Comparison of ENCODE assay signal across 1 cellular context in genomic region chr6:28218312-28219248, GRCh38.
A peak's percentile ranks its signal among the peaks of the same experiment; 100 is the strongest.
TF ChIP-seq lines count a peak whose summit lies in the region.

No MANE protein-coding gene starts in this region.

TF ChIP-seq in HepG2, 621 proteins besides CTCF, POLR2A, EP300 and RAD21 (continued from another document):
- TF ChIP-seq CBX5 (CRISPR knock-in tag; IDR thresholded peaks at IDR 0.05; ENCODE audit: borderline replicate concordance) (no peak; the same call in 1 of the 2 replicates), ELK4 (CRISPR knock-in tag; IDR thresholded peaks at IDR 0.05; ENCODE audit: borderline replicate concordance) (no peak), ZNF281 (CRISPR knock-in tag; IDR thresholded peaks at IDR 0.05; ENCODE audit: borderline replicate concordance) (peak; percentile 34; the same call in 1 of the 2 replicates), EZH2 (conservative IDR thresholded peaks at IDR 0.05; ENCODE audit: low read depth, low read length) (no peak), ATF7-NPFF (CRISPR knock-in tag; IDR thresholded peaks at IDR 0.05; ENCODE audit: low read depth) (no peak; the same call in 1 of the 2 replicates), SRF (IDR thresholded peaks at IDR 0.05; ENCODE audit: low read depth, low read length) (no peak), SYNCRIP (IDR thresholded peaks at IDR 0.05; ENCODE audit: insufficient read depth, low read depth, low read length) (no peak), MYNN (CRISPR knock-in tag; IDR thresholded peaks at IDR 0.05; ENCODE audit: low read depth) (no peak), NFIC (IDR thresholded peaks at IDR 0.05; ENCODE audit: low read length) (0 out of 2 replicates have a peak, but pooled peaks have one; percentile 49), NONO (IDR thresholded peaks at IDR 0.05) (no peak), NONO (CRISPR knock-in tag; conservative IDR thresholded peaks at IDR 0.05) (0 out of 2 replicates have a peak, but pooled peaks have one; percentile 47), HOXA7 (CRISPR knock-in tag; IDR thresholded peaks at IDR 0.05) (no peak), SSRP1 (CRISPR knock-in tag; IDR thresholded peaks at IDR 0.05) (no peak; the same call in 1 of the 2 replicates), THAP8 (CRISPR knock-in tag; IDR thresholded peaks at IDR 0.05; ENCODE audit: borderline replicate concordance) (0 out of 2 replicates have a peak, but pooled peaks have one; percentile 23), ETV6 (CRISPR knock-in tag; conservative IDR thresholded peaks at IDR 0.05) (peak; percentile 62; the same call in 1 of the 2 replicates), PHB2 (IDR thresholded peaks at IDR 0.05; ENCODE audit: partially characterized antibody) (no peak), THAP7 (CRISPR knock-in tag; IDR thresholded peaks at IDR 0.05) (no peak), HMGXB4 (CRISPR knock-in tag; IDR thresholded peaks at IDR 0.05; ENCODE audit: borderline replicate concordance in 1 of 2, low read depth in 1 of 2) (peak; percentile 57 to 83), ZKSCAN1 (IDR thresholded peaks at IDR 0.05; ENCODE audit: low read length) (no peak)
- TF ChIP-seq, protein P1, sequence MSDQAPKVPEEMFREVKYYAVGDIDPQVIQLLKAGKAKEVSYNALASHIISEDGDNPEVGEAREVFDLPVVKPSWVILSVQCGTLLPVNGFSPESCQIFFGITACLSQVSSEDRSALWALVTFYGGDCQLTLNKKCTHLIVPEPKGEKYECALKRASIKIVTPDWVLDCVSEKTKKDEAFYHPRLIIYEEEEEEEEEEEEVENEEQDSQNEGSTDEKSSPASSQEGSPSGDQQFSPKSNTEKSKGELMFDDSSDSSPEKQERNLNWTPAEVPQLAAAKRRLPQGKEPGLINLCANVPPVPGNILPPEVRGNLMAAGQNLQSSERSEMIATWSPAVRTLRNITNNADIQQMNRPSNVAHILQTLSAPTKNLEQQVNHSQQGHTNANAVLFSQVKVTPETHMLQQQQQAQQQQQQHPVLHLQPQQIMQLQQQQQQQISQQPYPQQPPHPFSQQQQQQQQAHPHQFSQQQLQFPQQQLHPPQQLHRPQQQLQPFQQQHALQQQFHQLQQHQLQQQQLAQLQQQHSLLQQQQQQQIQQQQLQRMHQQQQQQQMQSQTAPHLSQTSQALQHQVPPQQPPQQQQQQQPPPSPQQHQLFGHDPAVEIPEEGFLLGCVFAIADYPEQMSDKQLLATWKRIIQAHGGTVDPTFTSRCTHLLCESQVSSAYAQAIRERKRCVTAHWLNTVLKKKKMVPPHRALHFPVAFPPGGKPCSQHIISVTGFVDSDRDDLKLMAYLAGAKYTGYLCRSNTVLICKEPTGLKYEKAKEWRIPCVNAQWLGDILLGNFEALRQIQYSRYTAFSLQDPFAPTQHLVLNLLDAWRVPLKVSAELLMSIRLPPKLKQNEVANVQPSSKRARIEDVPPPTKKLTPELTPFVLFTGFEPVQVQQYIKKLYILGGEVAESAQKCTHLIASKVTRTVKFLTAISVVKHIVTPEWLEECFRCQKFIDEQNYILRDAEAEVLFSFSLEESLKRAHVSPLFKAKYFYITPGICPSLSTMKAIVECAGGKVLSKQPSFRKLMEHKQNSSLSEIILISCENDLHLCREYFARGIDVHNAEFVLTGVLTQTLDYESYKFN (CRISPR knock-in tag; conservative IDR thresholded peaks at IDR 0.05): peak; percentile 49; the same call in 1 of the 2 replicates
- TF ChIP-seq, protein P2, sequence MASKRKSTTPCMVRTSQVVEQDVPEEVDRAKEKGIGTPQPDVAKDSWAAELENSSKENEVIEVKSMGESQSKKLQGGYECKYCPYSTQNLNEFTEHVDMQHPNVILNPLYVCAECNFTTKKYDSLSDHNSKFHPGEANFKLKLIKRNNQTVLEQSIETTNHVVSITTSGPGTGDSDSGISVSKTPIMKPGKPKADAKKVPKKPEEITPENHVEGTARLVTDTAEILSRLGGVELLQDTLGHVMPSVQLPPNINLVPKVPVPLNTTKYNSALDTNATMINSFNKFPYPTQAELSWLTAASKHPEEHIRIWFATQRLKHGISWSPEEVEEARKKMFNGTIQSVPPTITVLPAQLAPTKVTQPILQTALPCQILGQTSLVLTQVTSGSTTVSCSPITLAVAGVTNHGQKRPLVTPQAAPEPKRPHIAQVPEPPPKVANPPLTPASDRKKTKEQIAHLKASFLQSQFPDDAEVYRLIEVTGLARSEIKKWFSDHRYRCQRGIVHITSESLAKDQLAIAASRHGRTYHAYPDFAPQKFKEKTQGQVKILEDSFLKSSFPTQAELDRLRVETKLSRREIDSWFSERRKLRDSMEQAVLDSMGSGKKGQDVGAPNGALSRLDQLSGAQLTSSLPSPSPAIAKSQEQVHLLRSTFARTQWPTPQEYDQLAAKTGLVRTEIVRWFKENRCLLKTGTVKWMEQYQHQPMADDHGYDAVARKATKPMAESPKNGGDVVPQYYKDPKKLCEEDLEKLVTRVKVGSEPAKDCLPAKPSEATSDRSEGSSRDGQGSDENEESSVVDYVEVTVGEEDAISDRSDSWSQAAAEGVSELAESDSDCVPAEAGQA (IDR thresholded peaks at IDR 0.05; ENCODE audit: low read depth): no peak
- TF ChIP-seq, protein P2 (CRISPR knock-in tag; IDR thresholded peaks at IDR 0.05; ENCODE audit: borderline replicate concordance): peak; percentile 76
- TF ChIP-seq, protein P3, sequence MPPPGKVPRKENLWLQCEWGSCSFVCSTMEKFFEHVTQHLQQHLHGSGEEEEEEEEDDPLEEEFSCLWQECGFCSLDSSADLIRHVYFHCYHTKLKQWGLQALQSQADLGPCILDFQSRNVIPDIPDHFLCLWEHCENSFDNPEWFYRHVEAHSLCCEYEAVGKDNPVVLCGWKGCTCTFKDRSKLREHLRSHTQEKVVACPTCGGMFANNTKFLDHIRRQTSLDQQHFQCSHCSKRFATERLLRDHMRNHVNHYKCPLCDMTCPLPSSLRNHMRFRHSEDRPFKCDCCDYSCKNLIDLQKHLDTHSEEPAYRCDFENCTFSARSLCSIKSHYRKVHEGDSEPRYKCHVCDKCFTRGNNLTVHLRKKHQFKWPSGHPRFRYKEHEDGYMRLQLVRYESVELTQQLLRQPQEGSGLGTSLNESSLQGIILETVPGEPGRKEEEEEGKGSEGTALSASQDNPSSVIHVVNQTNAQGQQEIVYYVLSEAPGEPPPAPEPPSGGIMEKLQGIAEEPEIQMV (CRISPR knock-in tag; IDR thresholded peaks at IDR 0.05; ENCODE audit: low read depth): peak; percentile 57; the same call in 1 of the 2 replicates
- TF ChIP-seq, protein P4, sequence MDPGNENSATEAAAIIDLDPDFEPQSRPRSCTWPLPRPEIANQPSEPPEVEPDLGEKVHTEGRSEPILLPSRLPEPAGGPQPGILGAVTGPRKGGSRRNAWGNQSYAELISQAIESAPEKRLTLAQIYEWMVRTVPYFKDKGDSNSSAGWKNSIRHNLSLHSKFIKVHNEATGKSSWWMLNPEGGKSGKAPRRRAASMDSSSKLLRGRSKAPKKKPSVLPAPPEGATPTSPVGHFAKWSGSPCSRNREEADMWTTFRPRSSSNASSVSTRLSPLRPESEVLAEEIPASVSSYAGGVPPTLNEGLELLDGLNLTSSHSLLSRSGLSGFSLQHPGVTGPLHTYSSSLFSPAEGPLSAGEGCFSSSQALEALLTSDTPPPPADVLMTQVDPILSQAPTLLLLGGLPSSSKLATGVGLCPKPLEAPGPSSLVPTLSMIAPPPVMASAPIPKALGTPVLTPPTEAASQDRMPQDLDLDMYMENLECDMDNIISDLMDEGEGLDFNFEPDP (CRISPR knock-in tag; conservative IDR thresholded peaks at IDR 0.05): no peak
- TF ChIP-seq, protein P5, sequence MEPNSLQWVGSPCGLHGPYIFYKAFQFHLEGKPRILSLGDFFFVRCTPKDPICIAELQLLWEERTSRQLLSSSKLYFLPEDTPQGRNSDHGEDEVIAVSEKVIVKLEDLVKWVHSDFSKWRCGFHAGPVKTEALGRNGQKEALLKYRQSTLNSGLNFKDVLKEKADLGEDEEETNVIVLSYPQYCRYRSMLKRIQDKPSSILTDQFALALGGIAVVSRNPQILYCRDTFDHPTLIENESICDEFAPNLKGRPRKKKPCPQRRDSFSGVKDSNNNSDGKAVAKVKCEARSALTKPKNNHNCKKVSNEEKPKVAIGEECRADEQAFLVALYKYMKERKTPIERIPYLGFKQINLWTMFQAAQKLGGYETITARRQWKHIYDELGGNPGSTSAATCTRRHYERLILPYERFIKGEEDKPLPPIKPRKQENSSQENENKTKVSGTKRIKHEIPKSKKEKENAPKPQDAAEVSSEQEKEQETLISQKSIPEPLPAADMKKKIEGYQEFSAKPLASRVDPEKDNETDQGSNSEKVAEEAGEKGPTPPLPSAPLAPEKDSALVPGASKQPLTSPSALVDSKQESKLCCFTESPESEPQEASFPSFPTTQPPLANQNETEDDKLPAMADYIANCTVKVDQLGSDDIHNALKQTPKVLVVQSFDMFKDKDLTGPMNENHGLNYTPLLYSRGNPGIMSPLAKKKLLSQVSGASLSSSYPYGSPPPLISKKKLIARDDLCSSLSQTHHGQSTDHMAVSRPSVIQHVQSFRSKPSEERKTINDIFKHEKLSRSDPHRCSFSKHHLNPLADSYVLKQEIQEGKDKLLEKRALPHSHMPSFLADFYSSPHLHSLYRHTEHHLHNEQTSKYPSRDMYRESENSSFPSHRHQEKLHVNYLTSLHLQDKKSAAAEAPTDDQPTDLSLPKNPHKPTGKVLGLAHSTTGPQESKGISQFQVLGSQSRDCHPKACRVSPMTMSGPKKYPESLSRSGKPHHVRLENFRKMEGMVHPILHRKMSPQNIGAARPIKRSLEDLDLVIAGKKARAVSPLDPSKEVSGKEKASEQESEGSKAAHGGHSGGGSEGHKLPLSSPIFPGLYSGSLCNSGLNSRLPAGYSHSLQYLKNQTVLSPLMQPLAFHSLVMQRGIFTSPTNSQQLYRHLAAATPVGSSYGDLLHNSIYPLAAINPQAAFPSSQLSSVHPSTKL (CRISPR knock-in tag; IDR thresholded peaks at IDR 0.05): peak; percentile 54; the same call in 1 of the 2 replicates
TF ChIP-seq in HepG2: peak in this region for 259.
